9 cellular contexts compared by ENCODE assay signal in the genomic region with DNA sequence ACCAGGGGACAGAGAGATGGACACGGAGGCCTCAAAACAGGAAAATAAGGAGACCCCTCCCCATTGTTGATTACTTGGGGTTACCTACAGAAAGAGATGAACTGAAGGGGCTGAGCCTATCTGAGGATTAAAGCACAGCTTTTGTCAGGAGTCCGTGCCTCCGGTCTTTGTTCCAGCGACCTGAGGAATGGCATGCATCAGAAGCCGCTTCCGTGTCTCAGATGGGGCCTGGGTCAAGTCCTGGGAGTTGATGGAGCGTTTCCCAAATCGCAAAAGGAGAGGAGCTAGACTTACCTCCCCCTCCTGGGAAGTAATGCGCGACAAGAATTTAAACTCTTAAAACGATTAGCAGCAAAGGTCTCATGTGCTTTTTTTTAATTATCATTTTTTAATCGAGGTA. TPM values are rescaled to one million over a fixed set of nuclear protein-coding genes. Genes with fewer than 3 reads are reported as not detected.
DNase-seq lines count a peak whose midpoint lies in the region; ATAC-seq and TF ChIP-seq lines count a peak whose summit lies in the region.
"Had no signal": no experiment of that assay in that cellular context is flagged by ENCODE, and none has a peak within 500 bp of the region (broad histone marks: within the 10 kb centered on the region; RNA-seq: fewer than 3 reads in every experiment).

No MANE protein-coding gene starts in this region.

- H3K4me2 ChIP-seq in BLaER1: peak overlapping the region; percentile 59; the same call in 1 of the 2 replicates

- H3K9me3 Mint-ChIP-seq in neural crest cell: no peaks in the 10 kb centered on the region

- H3K4me3 ChIP-seq in BLaER1 (peak overlapping the region; percentile 48), HUES48 (ENCODE audit: low read depth, low read length) (peak overlapping the region; percentile 70), coronary artery (peak overlapping the region; percentile 79)

- H4K20me1 ChIP-seq in BLaER1: peaks cover 38% of the 10 kb centered on the region; the same call in 1 of the 2 replicates

- peak overlapping the region; percentile 90 for H3K4me3 Mint-ChIP-seq in neural crest cell

- H3K27me3 ChIP-seq in BLaER1 (peaks cover 83% of the 10 kb centered on the region), HUES48 (ENCODE audit: control insufficient read depth, insufficient read depth, low read length) (peaks cover 62% of the 10 kb centered on the region)

- H3K9ac ChIP-seq in BLaER1: no peak overlapping the region
- H3K9ac ChIP-seq in HUES48 (ENCODE audit: low read depth, low read length): no peak overlapping the region

- no peaks in the 10 kb centered on the region for H3K36me3 ChIP-seq in BLaER1
- H3K36me3 ChIP-seq in HUES48 (ENCODE audit: control insufficient read depth, insufficient read depth, low read length): no peaks in the 10 kb centered on the region

- H3K36me3 Mint-ChIP-seq in neural crest cell (ENCODE audit: low read depth): no peaks in the 10 kb centered on the region

- H3K4me1 ChIP-seq in BLaER1: 0 out of 2 replicates have a peak, but pooled peaks cover 5% of the 10 kb centered on the region
- H3K4me1 ChIP-seq in HUES48 (ENCODE audit: control insufficient read depth, insufficient read depth, low read length): peaks cover 7% of the 10 kb centered on the region

- peaks cover 16% of the 10 kb centered on the region for H3K9me3 ChIP-seq in BLaER1
- H3K9me3 ChIP-seq in HUES48 (ENCODE audit: control insufficient read depth, insufficient read depth, low read length): no peaks in the 10 kb centered on the region

- H3K27ac ChIP-seq in BLaER1 (no peak overlapping the region), HUES48 (ENCODE audit: low read depth, low read length) (no peak overlapping the region), coronary artery (no peak overlapping the region)

- H3K4me1 Mint-ChIP-seq in neural crest cell: peaks cover 15% of the 10 kb centered on the region

- TF ChIP-seq CTCF in coronary artery (IDR thresholded peaks at IDR 0.05) (no peak), neural crest cell (conservative IDR thresholded peaks at IDR 0.05) (no peak)

- no peak overlapping the region for H3K27ac Mint-ChIP-seq in neural crest cell (ENCODE audit: unreplicated experiment)

- DNase-seq in coronary artery (ENCODE audit: low spot score) (no peak), neural crest cell (ENCODE audit: low read depth, low spot score) (no peak), NCI-H526 treated with DMSO at 0.1 percent for 48 hours (lab: John Stamatoyannopoulos, UW) (no peak), glomerular visceral epithelial cell (ENCODE audit: extremely low spot score) (no peak)
- DNase-seq in stimulated activated CD4-positive, alpha-beta T cell treated with anti-CD3 and anti-CD28 coated beads, Interleukin-2, amount 100 ng/mL, for 24 hours: no peak
- DNase-seq: activated CD8-positive, alpha-beta memory T cell treated with anti-CD3 and anti-CD28 coated beads, Interleukin-2, amount 50 U/mL, for 48 hours had no signal

- peaks cover 85% of the 10 kb centered on the region for H3K27me3 Mint-ChIP-seq in neural crest cell (ENCODE audit: low read depth)

- no peak for ATAC-seq in GM19452 (IDR thresholded peaks at IDR 0.05; ENCODE audit: unreplicated experiment)

RNA-seq across cellular contexts. Expression of a gene that starts 1.0 kb away (rescaled TPM):
- 8.0 and 9.2 TPM in 2 replicates for total RNA-seq in neural crest cell

RNA-seq across cellular contexts. Expression of a gene that starts 40.6 kb away (rescaled TPM):
- 1.7 and 2.5 TPM in 2 replicates for total RNA-seq in neural crest cell
